ENCODE assay signal across 8 cellular contexts in genomic region chr16:4768549-4769305, GRCh38. TPM values are rescaled to one million over a fixed set of nuclear protein-coding genes. Genes with fewer than 3 reads are reported as not detected.
DNase-seq lines count a peak whose midpoint lies in the region; ATAC-seq and TF ChIP-seq lines count a peak whose summit lies in the region.

No MANE protein-coding gene starts in this region.

- no peaks in the 10 kb centered on the region for H3K27me3 Mint-ChIP-seq in T-helper 17 cell

- WGBS in prostate gland = 2% methylated on average over 45 of the region's 48 CpGs

- peaks cover 26% of the 10 kb centered on the region for H3K4me1 Mint-ChIP-seq in T-helper 17 cell

- ATAC-seq in HG02759 (IDR thresholded peaks at IDR 0.05; ENCODE audit: unreplicated experiment) (peak; percentile 66), T-helper 17 cell (peak; percentile 64)

- H3K4me3 ChIP-seq in GM12865 (ENCODE audit: low read depth, low read length) (peak overlapping the region; percentile 98), right atrium auricular region (peak overlapping the region; percentile 44 to 100), prostate gland (peak overlapping the region; percentile 51 to 99)

- H3K4me1 ChIP-seq in right atrium auricular region = peaks cover 0 to 31% of the 10 kb centered on the region in 2 donors
- peaks cover 15% of the 10 kb centered on the region for H3K4me1 ChIP-seq in prostate gland (replicated peaks)

- no peaks in the 10 kb centered on the region for H3K9me3 ChIP-seq in T-helper 17 cell (ENCODE audit: control insufficient read depth, low read length, poor library complexity, severe bottlenecking)
- no peaks in the 10 kb centered on the region for H3K9me3 ChIP-seq in right atrium auricular region
- H3K9me3 ChIP-seq in prostate gland = no peaks in the 10 kb centered on the region

- intact Hi-C loops in prostate gland (cut with DNase I) = loop anchor here (1.0 kb wide), 1 partner anchor 34 kb away; the partner anchor contains the start of genes ANKS3 and DNAAF8

- H3K27me3 ChIP-seq in right atrium auricular region (no peaks in the 10 kb centered on the region), prostate gland (replicated peaks; ENCODE audit: insufficient read depth) (no peaks in the 10 kb centered on the region)

- H3K4me3 Mint-ChIP-seq in T-helper 17 cell = peak overlapping the region; percentile 91

- no peaks in the 10 kb centered on the region for H3K36me3 Mint-ChIP-seq in T-helper 17 cell (ENCODE audit: low read depth)

- peak; percentile 85 for TF ChIP-seq POLR2A in prostate gland (IDR thresholded peaks at IDR 0.05)

- DNase-seq in GM12865 (ENCODE audit: low read depth) (peak; percentile 95), NCI-H146 (lab: John Stamatoyannopoulos, UW) (peak; percentile 97), T-helper 17 cell (peak; percentile 55 to 74 (median 74)), anterior cingulate cortex (lab: John Stamatoyannopoulos, UW) (peak; percentile 84 to 99 (median 96)), right atrium auricular region (ENCODE audit: low spot score) (peak; percentile 98), prostate gland (ENCODE audit: low spot score) (peak; percentile 97), ureter (ENCODE audit: low spot score) (peak; percentile 98)

- H3K27ac ChIP-seq in right atrium auricular region (peak overlapping the region; percentile 74 to 86), prostate gland (peak overlapping the region; percentile 89 to 92)

- no peak for TF ChIP-seq CTCF in GM12865 (IDR thresholded peaks at IDR 0.05; ENCODE audit: insufficient read depth, low read depth, low read length, missing control alignments)
- no peak for TF ChIP-seq CTCF in right atrium auricular region (IDR thresholded peaks at IDR 0.05)
- no peak for TF ChIP-seq CTCF in prostate gland (IDR thresholded peaks at IDR 0.05)

- H3K36me3 ChIP-seq in right atrium auricular region (peaks cover 7% of the 10 kb centered on the region), prostate gland (peaks cover 0 to 4% of the 10 kb centered on the region in 2 donors)

- peak overlapping the region; percentile 80 for H3K27ac Mint-ChIP-seq in T-helper 17 cell

RNA-seq across cellular contexts. Expression of gene ZNF500, which starts 1.8 kb away (rescaled TPM):
- total RNA-seq in T-helper 17 cell (10 to 100 TPM; 10.1 to 15.8 TPM), right atrium auricular region (1 to 10 TPM; 4.3 to 7.5 TPM), prostate gland (10 to 100 TPM; 29.2 to 33.8 TPM), ureter (22.5 TPM)

RNA-seq across cellular contexts. Expression of gene SEPTIN12, which starts 19.4 kb away (rescaled TPM):
- not detected for total RNA-seq in T-helper 17 cell
- total RNA-seq in right atrium auricular region = not detected
- total RNA-seq in prostate gland = 10 to 100 TPM in 1 of 2 donors, not detected in 1; 10.8 TPM
- total RNA-seq in ureter = not detected

RNA-seq across cellular contexts. Expression of gene SMIM22, which starts 26.4 kb away (rescaled TPM):
- total RNA-seq in T-helper 17 cell (not detected), right atrium auricular region (not detected), prostate gland (10 to 100 TPM in 1 of 2 donors, 1 to 10 TPM in 1; 5.6 to 29.0 TPM), ureter (225 TPM)

RNA-seq across cellular contexts. Expression of gene ROGDI, which starts 33.7 kb away (rescaled TPM):
- total RNA-seq in T-helper 17 cell (10 to 100 TPM; 15.0 to 21.2 TPM), right atrium auricular region (10 to 100 TPM; 50.0 to 65.6 TPM), prostate gland (10 to 100 TPM; 37.5 to 46.9 TPM), ureter (35.5 TPM)

RNA-seq across cellular contexts. Expression of gene DNAAF8, which starts 34.4 kb away (rescaled TPM):
- not detected for total RNA-seq in T-helper 17 cell
- under 1 TPM; 0.39 to 0.44 TPM for total RNA-seq in right atrium auricular region
- total RNA-seq in prostate gland = 10 to 100 TPM in 1 of 2 donors, 1 to 10 TPM in 1; 7.1 to 21.9 TPM
- total RNA-seq in ureter = 0.91 TPM

Comparison
In these comparisons a context has a peak if more than half of its experiments do, and no peak if none do; other contexts are left out.
1. Peak in every context shown above with its lines: DNase-seq, ATAC-seq, H3K4me3 ChIP-seq and H3K27ac ChIP-seq.